22 cellular contexts compared by ENCODE assay signal in the genomic region with DNA sequence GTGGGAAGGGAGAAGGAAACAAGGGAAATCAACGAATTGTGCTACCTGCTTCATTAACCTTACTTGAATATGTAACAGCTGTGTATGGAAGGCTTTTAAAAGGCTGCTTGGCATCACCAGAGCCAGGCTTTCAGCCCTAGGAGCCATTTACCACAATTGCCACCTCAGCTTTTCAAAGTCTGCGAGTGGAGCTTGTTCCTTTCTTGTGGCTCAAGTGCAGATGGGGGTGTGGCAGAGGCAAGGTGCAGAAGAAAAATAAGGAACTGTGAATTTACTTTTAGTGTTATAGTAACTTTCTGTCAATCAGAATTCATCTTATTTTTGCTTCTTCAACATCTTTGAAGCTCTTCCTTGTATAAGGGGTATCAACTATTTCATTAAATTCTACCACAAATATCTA. TPM values are rescaled to one million over a fixed set of nuclear protein-coding genes. Genes with fewer than 3 reads are reported as not detected.
DNase-seq lines count a peak whose midpoint lies in the region; ATAC-seq and TF ChIP-seq lines count a peak whose summit lies in the region.
"Had no signal": no experiment of that assay in that cellular context is flagged by ENCODE, and none has a peak within 500 bp of the region (broad histone marks: within the 10 kb centered on the region; RNA-seq: fewer than 3 reads in every experiment).

No MANE protein-coding gene starts in this region.

- BruUV-seq in PC-3 (replicated peaks; lab: Mats Ljungman, UMichigan) = no TSS peak

- H2AFZ ChIP-seq in PC-3 (ENCODE audit: low read length) = no peak overlapping the region

- CTCF ChIA-PET in PC-3 (lab: Charles Lee) = no interaction called here

- H3K4me3 ChIP-seq in uterus = no peak overlapping the region
- H3K4me3 ChIP-seq in PC-3 (ENCODE audit: low read length) = no peak overlapping the region
- H3K4me3 ChIP-seq: left ventricle myocardium inferior, ovary had no signal

- H3F3A ChIP-seq in PC-3 (ENCODE audit: low read length, unreplicated experiment) = no peaks in the 10 kb centered on the region

- ATAC-seq in HG03196 (IDR thresholded peaks at IDR 0.05; ENCODE audit: unreplicated experiment) = no peak
- ATAC-seq in PC-3 = no peak
- ATAC-seq in HG03571 (IDR thresholded peaks at IDR 0.05; ENCODE audit: unreplicated experiment) = no peak
- ATAC-seq: sciatic nerve had no signal

- no peak for TF ChIP-seq POLR2A in uterus (IDR thresholded peaks at IDR 0.05)

- H3K36me3 ChIP-seq in uterus = no peaks in the 10 kb centered on the region
- H3K36me3 ChIP-seq in PC-3 (ENCODE audit: low read depth, low read length) = no peaks in the 10 kb centered on the region
- H3K36me3 ChIP-seq: left ventricle myocardium inferior, ovary had no signal

- intact Hi-C loops in uterus (cut with DNase I; ENCODE audit: low total_unique reads) (no loop called here), PC-3 (cut with micrococcal nuclease) (no loop called here)

- TF ChIP-seq CTCF in uterus (IDR thresholded peaks at IDR 0.05) (no peak), PC-3 (conservative IDR thresholded peaks at IDR 0.05; ENCODE audit: low read depth, low read length) (no peak)

- H3K27ac ChIP-seq in uterus (no peak overlapping the region), PC-3 (ENCODE audit: low read length) (no peak overlapping the region)
- H3K27ac ChIP-seq: left ventricle myocardium inferior, ovary had no signal

- DNase-seq in activated gamma-delta T cell treated with Interleukin-2 at 50 U/mL for 16 hours = peak; percentile 36
- no peak for DNase-seq in activated gamma-delta T cell (lab: John Stamatoyannopoulos, UW)
- DNase-seq in NCI-H128 (lab: John Stamatoyannopoulos, UW; ENCODE audit: unreplicated experiment) = peak; percentile 15
- DNase-seq in UCSD-AML1 (lab: John Stamatoyannopoulos, UW; ENCODE audit: unreplicated experiment) = peak; percentile 21
- DNase-seq in uterus = no peak
- DNase-seq in PC-3 = no peak
- DNase-seq: activated B cell treated with CpG ODN at 0.5 μM for 24 hours; activated naive CD8-positive, alpha-beta T cell treated with anti-CD3 and anti-CD28 coated beads, Interleukin-2, amount 10 ng/mL, durations not matched to agents 7 days and 5 days; activated T-cell treated with anti-CD3 and anti-CD28 coated beads, Interleukin-2, amount 50 U/mL, for 48 hours; Calu3; erythroblast; GOT3; IMR-90; left ventricle myocardium inferior; NCI-H1105; NCI-H2171 treated with DMSO at 0.1 percent for 48 hours; ovary; stimulated activated CD4-positive, alpha-beta T cell treated with anti-CD3 and anti-CD28 coated beads, Interleukin-2, amount 100 ng/mL, for 24 hours had no signal

- H3K4me1 ChIP-seq in uterus (no peaks in the 10 kb centered on the region), PC-3 (ENCODE audit: insufficient read depth, low read length) (no peaks in the 10 kb centered on the region)
- H3K4me1 ChIP-seq: left ventricle myocardium inferior had no signal

- no peaks in the 10 kb centered on the region for H3K9me2 ChIP-seq in PC-3 (replicated peaks; ENCODE audit: low read length)

- no peak overlapping the region for H3K9ac ChIP-seq in PC-3 (ENCODE audit: low read length)

- H3K4me2 ChIP-seq in PC-3 (ENCODE audit: low read length) = no peak overlapping the region

- POLR2A ChIA-PET in PC-3 (lab: Charles Lee; ENCODE audit: unreplicated experiment) = no interaction called here

- H3K9me3 ChIP-seq in uterus = no peaks in the 10 kb centered on the region
- H3K9me3 ChIP-seq in PC-3 (ENCODE audit: low read length) = no peaks in the 10 kb centered on the region
- H3K9me3 ChIP-seq: left ventricle myocardium inferior, ovary had no signal

- H3K27me3 ChIP-seq in uterus (no peaks in the 10 kb centered on the region), PC-3 (ENCODE audit: low read length) (no peaks in the 10 kb centered on the region)
- H3K27me3 ChIP-seq: ovary had no signal

- H3K79me2 ChIP-seq in PC-3 (ENCODE audit: low read length) = no peaks in the 10 kb centered on the region

- H4K20me1 ChIP-seq in PC-3 (ENCODE audit: low read length) = no peaks in the 10 kb centered on the region

RNA-seq across cellular contexts. Expression of a gene that starts 17.6 kb away (rescaled TPM):
- total RNA-seq in uterus (not detected), PC-3 (2014; rRNA removed) (0.17 and 0.22 TPM in 2 replicates)
- total RNA-seq: activated B cell treated with CpG ODN at 0.5 μM for 24 hours; activated naive CD8-positive, alpha-beta T cell treated with anti-CD3 and anti-CD28 coated beads, Interleukin-2, amount 10 ng/mL, durations not matched to agents 7 days and 5 days; Calu3; left ventricle myocardium inferior; sciatic nerve; T-helper 1 cell treated with Interleukin-12 subunit alpha and Interleukin-12 subunit beta and Interleukin-4 antibody, amounts not matched to agents 30 ng/mL and 1 ng/mL, for 36 hours had no signal

RNA-seq across cellular contexts. Expression of a gene that starts 27.1 kb away (rescaled TPM):
- under 1 TPM in 2 of 4 donors, not detected in 2; 0.21 to 0.29 TPM for total RNA-seq in uterus
- not detected in 2 replicates for total RNA-seq in PC-3 (2014; rRNA removed)
- total RNA-seq: activated B cell treated with CpG ODN at 0.5 μM for 24 hours; activated naive CD8-positive, alpha-beta T cell treated with anti-CD3 and anti-CD28 coated beads, Interleukin-2, amount 10 ng/mL, durations not matched to agents 7 days and 5 days; Calu3; IMR-90; sciatic nerve; T-helper 1 cell treated with Interleukin-12 subunit alpha and Interleukin-12 subunit beta and Interleukin-4 antibody, amounts not matched to agents 30 ng/mL and 1 ng/mL, for 36 hours had no signal

RNA-seq across cellular contexts. Expression of a gene that starts 45.5 kb away (rescaled TPM):
- total RNA-seq in uterus (100 to 1,000 TPM in 1 of 4 donors, 10 to 100 TPM in 3; 26.5 to 134 (median 56.3) TPM), PC-3 (2014; rRNA removed) (18.3 and 21.8 TPM in 2 replicates)

Comparison
In these comparisons a context has a peak if more than half of its experiments do, and no peak if none do; other contexts are left out.
1. DNase-seq: peak in activated gamma-delta T cell treated with Interleukin-2 at 50 U/mL for 16 hours (single experiment), NCI-H128 (single experiment) and UCSD-AML1 (single experiment); none in activated gamma-delta T cell (single experiment), uterus (0 of 2) and PC-3 (single experiment).